In genomic region chr4:78954048-78954666, GRCh38 we compare ENCODE assay signal across 8 cellular contexts. TPM values are rescaled to one million over a fixed set of nuclear protein-coding genes. Genes with fewer than 3 reads are reported as not detected.
DNase-seq lines count a peak whose midpoint lies in the region; ATAC-seq and TF ChIP-seq lines count a peak whose summit lies in the region.

No MANE protein-coding gene starts in this region.

- intact Hi-C loops in body of pancreas (cut with DNase I) = no loop called here

- no peaks in the 10 kb centered on the region for H3K9me3 Mint-ChIP-seq in progenitor cell of endocrine pancreas (ENCODE audit: low read depth)

- no peak overlapping the region for H3K4me3 Mint-ChIP-seq in progenitor cell of endocrine pancreas (ENCODE audit: low read depth)

- H3K36me3 ChIP-seq in body of pancreas (replicated peaks in 1 of 2; ENCODE audit: insufficient read depth in 1 of 2, low read depth in 2 of 2) = no peaks in the 10 kb centered on the region

- no peak for TF ChIP-seq POLR2A in body of pancreas (IDR thresholded peaks at IDR 0.05)

- H3K27me3 Mint-ChIP-seq in progenitor cell of endocrine pancreas = peaks cover 23% of the 10 kb centered on the region

- no peaks in the 10 kb centered on the region for H3K36me3 Mint-ChIP-seq in progenitor cell of endocrine pancreas (ENCODE audit: insufficient read depth)

- TF ChIP-seq CTCF in body of pancreas (IDR thresholded peaks at IDR 0.05) (peak in 4 of 7 experiments; percentile 8 to 39 (median 29)), progenitor cell of endocrine pancreas (IDR thresholded peaks at IDR 0.05; ENCODE audit: unreplicated experiment) (peak; percentile 67)

- H3K4me1 ChIP-seq in body of pancreas = no peaks in the 10 kb centered on the region

- no peak overlapping the region for H3K27ac Mint-ChIP-seq in progenitor cell of endocrine pancreas

- ATAC-seq in body of pancreas (no peak), GM19452 (IDR thresholded peaks at IDR 0.05; ENCODE audit: unreplicated experiment) (no peak)

- 24 to 26% methylated on average over 7 of the region's 7 CpGs for WGBS in body of pancreas, 2 donors

- no peaks in the 10 kb centered on the region for H3K27me3 ChIP-seq in body of pancreas

- DNase-seq in SIG-M5 treated with dmso at 0.1 percent for 504 hours (lab: John Stamatoyannopoulos, UW; ENCODE audit: unreplicated experiment) = peak; percentile 13
- no peak for DNase-seq in SIG-M5 (lab: John Stamatoyannopoulos, UW)
- DNase-seq in NCI-H1694 treated with DMSO at 0.1 percent for 48 hours (lab: John Stamatoyannopoulos, UW) = peak; percentile 69
- peak in 1 of 4 donors; percentile 34 for DNase-seq in body of pancreas
- no peak for DNase-seq in progenitor cell of endocrine pancreas (ENCODE audit: low spot score, unreplicated experiment)
- no peak for DNase-seq in HK-2 (ENCODE audit: unreplicated experiment)
- no peak for DNase-seq in medulla oblongata (ENCODE audit: extremely low spot score)

- no peak overlapping the region for H3K4me3 ChIP-seq in body of pancreas

- H3K4me1 Mint-ChIP-seq in progenitor cell of endocrine pancreas (ENCODE audit: low read depth) = no peaks in the 10 kb centered on the region

- no peaks in the 10 kb centered on the region for H3K9me3 ChIP-seq in body of pancreas

- no peak overlapping the region for H3K27ac ChIP-seq in body of pancreas

RNA-seq across cellular contexts. Expression of gene PAQR3, which starts 14.9 kb away (rescaled TPM):
- total RNA-seq in body of pancreas (1 to 10 TPM; 3.0 to 3.9 TPM), progenitor cell of endocrine pancreas (16.0 and 16.2 TPM in 2 replicates)

Comparison
In these comparisons a context has a peak if more than half of its experiments do, and no peak if none do; other contexts are left out.
1. DNase-seq: peak in SIG-M5 treated with dmso at 0.1 percent for 504 hours (single experiment) and NCI-H1694 treated with DMSO at 0.1 percent for 48 hours (single experiment); none in SIG-M5 (single experiment), progenitor cell of endocrine pancreas (single experiment), HK-2 (single experiment) and medulla oblongata (single experiment).